30 cellular contexts compared by ENCODE assay signal in the genomic region with DNA sequence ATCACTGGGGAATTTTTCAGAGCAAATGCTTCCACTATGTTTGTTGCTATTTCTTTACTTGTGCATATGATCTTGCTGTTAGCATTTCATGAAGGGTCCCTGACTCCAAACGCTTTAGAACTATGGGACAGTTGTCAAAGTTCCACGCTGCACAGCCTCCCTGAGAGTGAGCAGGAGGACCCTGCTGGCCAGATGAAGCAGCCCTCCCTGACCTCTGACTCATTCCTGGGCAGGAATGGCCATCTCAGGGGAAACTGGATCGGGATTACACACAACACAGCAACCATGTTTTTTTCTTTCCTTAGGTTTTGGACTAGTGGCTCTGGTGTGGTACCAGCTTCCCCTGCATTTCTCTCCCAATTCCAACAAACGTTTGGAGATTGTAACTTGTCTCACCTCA.
"Had no signal": no experiment of that assay in that cellular context is flagged by ENCODE, and none has a peak within 500 bp of the region (broad histone marks: within the 10 kb centered on the region; RNA-seq: fewer than 3 reads in every experiment).

No MANE protein-coding gene starts in this region.

- H3K4me1 ChIP-seq: ascending aorta, breast epithelium, colonic mucosa, esophagus muscularis mucosa, gastroesophageal sphincter had no signal

- H3K4me1 Mint-ChIP-seq: activated B cell treated with CpG ODN at 0.5 μM for 24 hours; activated CD4-positive, alpha-beta memory T cell treated with anti-CD3 and anti-CD28 coated beads, Interleukin-2, amount 10 ng/mL, durations not matched to agents 7 days and 5 days; activated naive CD4-positive, alpha-beta T cell treated with anti-CD3 and anti-CD28 coated beads, Interleukin-2, amount 10 ng/mL, durations not matched to agents 7 days and 5 days; activated naive CD8-positive, alpha-beta T cell treated with anti-CD3 and anti-CD28 coated beads, Interleukin-2, amount 10 ng/mL, durations not matched to agents 7 days and 5 days; T-helper 17 cell had no signal

- DNase-seq: activated B cell treated with CpG ODN at 0.5 μM for 24 hours; activated CD4-positive, alpha-beta memory T cell treated with anti-CD3 and anti-CD28 coated beads, Interleukin-2, amount 10 ng/mL, durations not matched to agents 7 days and 5 days; activated CD4-positive, alpha-beta T cell treated with anti-CD3 and anti-CD28 coated beads for 48 hours; activated CD8-positive, alpha-beta memory T cell treated with anti-CD3 and anti-CD28 coated beads, Interleukin-2, amount 50 U/mL, for 48 hours; activated gamma-delta T cell; activated naive CD4-positive, alpha-beta T cell; activated naive CD4-positive, alpha-beta T cell treated with anti-CD3 and anti-CD28 coated beads, Interleukin-2, amount 10 ng/mL, durations not matched to agents 7 days and 5 days; activated naive CD8-positive, alpha-beta T cell treated with anti-CD3 and anti-CD28 coated beads, Interleukin-2, amount 10 ng/mL, durations not matched to agents 7 days and 5 days; activated T-cell treated with anti-CD3 and anti-CD28 coated beads for 4 hours; activated T-cell treated with anti-CD3 and anti-CD28 coated beads, Interleukin-2, amount 50 U/mL, for 24 hours; activated T-cell treated with anti-CD3 and anti-CD28 coated beads, Interleukin-2, amount 50 U/mL, for 72 hours; central memory CD4-positive, alpha-beta T cell; cerebellar nuclear complex; colonic mucosa; effector CD8-positive, alpha-beta T cell; erythroblast; foreskin melanocyte; T-helper 1 cell; T-helper 17 cell; T1000; WERI-Rb-1 had no signal

- H3K4me3 Mint-ChIP-seq: activated B cell treated with CpG ODN at 0.5 μM for 24 hours; activated CD4-positive, alpha-beta memory T cell treated with anti-CD3 and anti-CD28 coated beads, Interleukin-2, amount 10 ng/mL, durations not matched to agents 7 days and 5 days; activated naive CD4-positive, alpha-beta T cell treated with anti-CD3 and anti-CD28 coated beads, Interleukin-2, amount 10 ng/mL, durations not matched to agents 7 days and 5 days; activated naive CD8-positive, alpha-beta T cell treated with anti-CD3 and anti-CD28 coated beads, Interleukin-2, amount 10 ng/mL, durations not matched to agents 7 days and 5 days; activated T-cell treated with anti-CD3 and anti-CD28 coated beads, Interleukin-2, amount 50 U/mL, for 24 hours; activated T-cell treated with anti-CD3 and anti-CD28 coated beads, Interleukin-2, amount 50 U/mL, for 72 hours; brain; T-helper 17 cell; T-helper 2 cell treated with Interferon-gamma antibody and Interleukin-4, amounts not matched to agents 5 μg/mL and 100 μg/mL, for 36 hours had no signal

- H3K36me3 ChIP-seq: ascending aorta, breast epithelium, cardiac muscle cell, colonic mucosa, esophagus muscularis mucosa, gastroesophageal sphincter, WERI-Rb-1 had no signal

- ATAC-seq: activated CD4-positive, CD25-positive, alpha-beta regulatory T cell treated with anti-CD3 and anti-CD28 coated beads, Interleukin-2, amount 50 U/mL, for 24 hours; activated naive CD4-positive, alpha-beta T cell treated with anti-CD3 and anti-CD28 coated beads, Interleukin-2, amount 50 U/mL, for 72 hours; activated T-cell treated with anti-CD3 and anti-CD28 coated beads, Interleukin-2, amount 50 U/mL, for 72 hours; gastroesophageal sphincter; T-helper 17 cell had no signal

- H3K36me3 Mint-ChIP-seq: activated naive CD4-positive, alpha-beta T cell treated with anti-CD3 and anti-CD28 coated beads, Interleukin-2, amount 10 ng/mL, durations not matched to agents 7 days and 5 days; activated naive CD8-positive, alpha-beta T cell treated with anti-CD3 and anti-CD28 coated beads, Interleukin-2, amount 10 ng/mL, durations not matched to agents 7 days and 5 days; brain had no signal

- H3K27ac ChIP-seq: ascending aorta, breast epithelium, cardiac muscle cell, colonic mucosa, esophagus muscularis mucosa, gastroesophageal sphincter, WERI-Rb-1 had no signal

- H3K9me3 ChIP-seq: colonic mucosa had no signal

- H3K27me3 ChIP-seq: ascending aorta, breast epithelium, cardiac muscle cell, colonic mucosa, esophagus muscularis mucosa, gastroesophageal sphincter had no signal

- H3K27me3 Mint-ChIP-seq: activated B cell treated with CpG ODN at 0.5 μM for 24 hours; activated CD4-positive, alpha-beta memory T cell treated with anti-CD3 and anti-CD28 coated beads, Interleukin-2, amount 10 ng/mL, durations not matched to agents 7 days and 5 days; activated naive CD4-positive, alpha-beta T cell treated with anti-CD3 and anti-CD28 coated beads, Interleukin-2, amount 10 ng/mL, durations not matched to agents 7 days and 5 days; activated naive CD8-positive, alpha-beta T cell treated with anti-CD3 and anti-CD28 coated beads, Interleukin-2, amount 10 ng/mL, durations not matched to agents 7 days and 5 days; activated T-cell treated with anti-CD3 and anti-CD28 coated beads, Interleukin-2, amount 50 U/mL, for 24 hours; brain; T-helper 17 cell had no signal

- H3K27ac Mint-ChIP-seq: activated B cell treated with CpG ODN at 0.5 μM for 24 hours; activated CD4-positive, alpha-beta memory T cell treated with anti-CD3 and anti-CD28 coated beads, Interleukin-2, amount 10 ng/mL, durations not matched to agents 7 days and 5 days; activated naive CD4-positive, alpha-beta T cell treated with anti-CD3 and anti-CD28 coated beads, Interleukin-2, amount 10 ng/mL, durations not matched to agents 7 days and 5 days; activated naive CD4-positive, alpha-beta T cell treated with anti-CD3 and anti-CD28 coated beads, Interleukin-2, amount 50 U/mL, for 72 hours; activated naive CD8-positive, alpha-beta T cell treated with anti-CD3 and anti-CD28 coated beads, Interleukin-2, amount 10 ng/mL, durations not matched to agents 7 days and 5 days; activated T-cell treated with anti-CD3 and anti-CD28 coated beads, Interleukin-2, amount 50 U/mL, for 24 hours; activated T-cell treated with anti-CD3 and anti-CD28 coated beads, Interleukin-2, amount 50 U/mL, for 72 hours; brain; T-helper 17 cell; T-helper 2 cell treated with Interferon-gamma antibody and Interleukin-4, amounts not matched to agents 5 μg/mL and 100 μg/mL, for 36 hours had no signal

- H3K4me3 ChIP-seq: ascending aorta, breast epithelium, cardiac muscle cell, colonic mucosa, esophagus muscularis mucosa, gastroesophageal sphincter had no signal
